17 cellular contexts compared by ENCODE assay signal in genomic region chr10:71584902-71585578, GRCh38.
A peak's percentile ranks its signal among the peaks of the same experiment; 100 is the strongest.
DNase-seq lines count a peak whose midpoint lies in the region; FAIRE-seq and TF ChIP-seq lines count a peak whose summit lies in the region.
"Had no signal": no experiment of that assay in that cellular context is flagged by ENCODE, and none has a peak within 500 bp of the region (broad histone marks: within the 10 kb centered on the region; RNA-seq: fewer than 3 reads in every experiment).

No MANE protein-coding gene starts in this region.

- no peak overlapping the region for H3K4me2 ChIP-seq in endothelial cell of umbilical vein (ENCODE audit: insufficient read depth, low read length)
- H3K4me2 ChIP-seq in parathyroid adenoma (ENCODE audit: low read length), result no peak overlapping the region

- no TSS peak for BruUV-seq in endothelial cell of umbilical vein (replicated peaks; lab: Mats Ljungman, UMichigan)

- H2AFZ ChIP-seq in endothelial cell of umbilical vein (ENCODE audit: low read depth, low read length), result no peak overlapping the region
- H2AFZ ChIP-seq in parathyroid adenoma, result peak overlapping the region; percentile 72

- H3K9ac ChIP-seq in endothelial cell of umbilical vein (replicated peaks; ENCODE audit: extremely low read depth, insufficient read depth, low read length) (no peak overlapping the region), parathyroid adenoma (no peak overlapping the region)

- TF ChIP-seq POLR2A in endothelial cell of umbilical vein (IDR thresholded peaks at IDR 0.05; ENCODE audit: low read depth, low read length), result no peak
- TF ChIP-seq POLR2A in transverse colon (IDR thresholded peaks at IDR 0.05), result no peak

- in situ Hi-C loops in transverse colon (cut with MboI; ENCODE audit: low pct_ligation_motif_present in 1 of 4, low pct_unique_long_range_greater_than_20kb in 1 of 4, low sequenced_read_pairs in 3 of 4), result no loop called here

- TF ChIP-seq EP300 in transverse colon (IDR thresholded peaks at IDR 0.05; ENCODE audit: low read depth), result no peak

- H3K27me3 ChIP-seq in WERI-Rb-1 (ENCODE audit: insufficient read depth, low read depth, severe bottlenecking), result no peaks in the 10 kb centered on the region
- peaks cover 0 to 3% of the 10 kb centered on the region in 2 experiments for H3K27me3 ChIP-seq in endothelial cell of umbilical vein (ENCODE audit: control insufficient read depth in 2 of 2, insufficient read depth in 2 of 2, low read length in 2 of 2)
- no peaks in the 10 kb centered on the region for H3K27me3 ChIP-seq in parathyroid adenoma (ENCODE audit: control insufficient read depth, insufficient read depth, low read length)
- H3K27me3 ChIP-seq in transverse colon, result peaks cover 17% of the 10 kb centered on the region

- CTCF ChIA-PET in endothelial cell of umbilical vein (lab: Charles Lee), result interaction anchor here (2.5 kb wide), 1 partner anchor 15 kb away, joined by 15 read pairs; no protein-coding TSS in a partner anchor

- TF ChIP-seq CTCF in WERI-Rb-1 (IDR thresholded peaks at IDR 0.05; ENCODE audit: low read depth, low read length), result no peak
- TF ChIP-seq CTCF in endothelial cell of umbilical vein (IDR thresholded peaks at IDR 0.05; ENCODE audit: extremely low read depth in 1 of 2, insufficient read depth in 1 of 2, low read depth in 1 of 2, low read length in 2 of 2), result no peak
- TF ChIP-seq CTCF in parathyroid adenoma (IDR thresholded peaks at IDR 0.05), result no peak
- TF ChIP-seq CTCF in transverse colon (IDR thresholded peaks at IDR 0.05), result no peak

- no peak for FAIRE-seq in endothelial cell of umbilical vein (lab: Jason Lieb, UNC)
- FAIRE-seq: H54 had no signal

- H3K27ac ChIP-seq in WERI-Rb-1 (peak overlapping the region; percentile 8; the same call in 1 of the 2 replicates), endothelial cell of umbilical vein (ENCODE audit: insufficient read depth, low read depth, low read length) (no peak overlapping the region), parathyroid adenoma (peak overlapping the region; percentile 78), transverse colon (no peak overlapping the region)
- H3K27ac ChIP-seq: C4-2B had no signal

- no peak overlapping the region for H3K4me3 ChIP-seq in WERI-Rb-1 (ENCODE audit: low read depth, low read length)
- no peak overlapping the region for H3K4me3 ChIP-seq in endothelial cell of umbilical vein (replicated peaks in 1 of 3; ENCODE audit: insufficient read depth in 1 of 3, low read depth in 1 of 3, low read length in 3 of 3)
- no peak overlapping the region for H3K4me3 ChIP-seq in parathyroid adenoma (ENCODE audit: low read depth, low read length)
- H3K4me3 ChIP-seq in transverse colon, result no peak overlapping the region

- peaks cover 91% of the 10 kb centered on the region for H3K36me3 ChIP-seq in WERI-Rb-1
- H3K36me3 ChIP-seq in endothelial cell of umbilical vein (ENCODE audit: control insufficient read depth in 2 of 2, extremely low read depth in 1 of 2, insufficient read depth in 2 of 2, low read length in 2 of 2), result no peaks in the 10 kb centered on the region
- H3K36me3 ChIP-seq in parathyroid adenoma (ENCODE audit: control insufficient read depth, insufficient read depth, low read length), result no peaks in the 10 kb centered on the region
- H3K36me3 ChIP-seq in transverse colon, result no peaks in the 10 kb centered on the region

- DNase-seq in NCI-H2227 (lab: John Stamatoyannopoulos, UW; ENCODE audit: unreplicated experiment) (peak; percentile 52), WERI-Rb-1 (no peak), endothelial cell of umbilical vein (ENCODE audit: low read depth, low spot score) (peak; percentile 13), NCI-H446 (lab: John Stamatoyannopoulos, UW) (no peak), transverse colon (no peak)
- DNase-seq in stimulated activated CD4-positive, alpha-beta T cell treated with anti-CD3 and anti-CD28 coated beads, Interleukin-4, amount 100 ng/mL, for 24 hours, result no peak
- DNase-seq: COR-L47, Karpas-422, MM.1S, NCI-H1105, NCI-H2029, NCI-H345, NCI-H748 treated with DMSO at 0.1 percent for 48 hours, PC-3 had no signal

- no peaks in the 10 kb centered on the region for H3K4me1 ChIP-seq in endothelial cell of umbilical vein (ENCODE audit: control insufficient read depth, extremely low read depth, insufficient read depth, low read length)
- peaks cover 52% of the 10 kb centered on the region for H3K4me1 ChIP-seq in parathyroid adenoma
- no peaks in the 10 kb centered on the region for H3K4me1 ChIP-seq in transverse colon

- 80 to 94% methylated on average over 4 to 10 of the region's 10 CpGs for WGBS in transverse colon (ENCODE audit: low coverage in 1 of 2), 2 donors

- intact Hi-C loops in endothelial cell of umbilical vein (cut with micrococcal nuclease) (no loop called here), transverse colon (cut with DNase I; ENCODE audit: low total_unique reads) (no loop called here)

- H3K79me2 ChIP-seq in endothelial cell of umbilical vein (ENCODE audit: control insufficient read depth, insufficient read depth, low read length), result no peaks in the 10 kb centered on the region
- no peaks in the 10 kb centered on the region for H3K79me2 ChIP-seq in parathyroid adenoma

- POLR2A ChIA-PET in endothelial cell of umbilical vein (lab: Charles Lee), result no interaction called here

- no peaks in the 10 kb centered on the region for H3K9me3 ChIP-seq in WERI-Rb-1 (ENCODE audit: severe bottlenecking)
- no peaks in the 10 kb centered on the region for H3K9me3 ChIP-seq in endothelial cell of umbilical vein (replicated peaks; ENCODE audit: control insufficient read depth, insufficient read depth, low read length)
- no peaks in the 10 kb centered on the region for H3K9me3 ChIP-seq in parathyroid adenoma (ENCODE audit: control insufficient read depth, low read length)
- H3K9me3 ChIP-seq in transverse colon, result no peaks in the 10 kb centered on the region

- dilution Hi-C loops in endothelial cell of umbilical vein (cut with MboI; ENCODE audit: extremely low pct_ligation_motif_present, low sequenced_read_pairs), result no loop called here

- no peaks in the 10 kb centered on the region for H4K20me1 ChIP-seq in endothelial cell of umbilical vein (replicated peaks; ENCODE audit: control insufficient read depth, extremely low read depth, insufficient read depth, low read length)

- no peaks in the 10 kb centered on the region for H3K9me1 ChIP-seq in endothelial cell of umbilical vein (replicated peaks; ENCODE audit: control insufficient read depth, extremely low read depth, insufficient read depth, low read length)

TF ChIP-seq in endothelial cell of umbilical vein, 7 proteins besides CTCF, POLR2A, EP300 and RAD21:
- no peak for TF ChIP-seq MYC (IDR thresholded peaks at IDR 0.05; ENCODE audit: low read depth, low read length)
- no peak for TF ChIP-seq POLR2AphosphoS5 (IDR thresholded peaks at IDR 0.05; ENCODE audit: insufficient read depth, low read depth, low read length)
- TF ChIP-seq MAX (IDR thresholded peaks at IDR 0.05; ENCODE audit: insufficient read depth, insufficient read length), result no peak
- TF ChIP-seq JUN (IDR thresholded peaks at IDR 0.05; ENCODE audit: borderline replicate concordance, insufficient read depth, insufficient read length, low read depth), result no peak
- TF ChIP-seq GATA2 (IDR thresholded peaks at IDR 0.05; ENCODE audit: insufficient read depth, insufficient read length, low read depth, low read length), result no peak
- TF ChIP-seq EZH2 (IDR thresholded peaks at IDR 0.05; ENCODE audit: borderline replicate concordance, low read depth, low read length, severe bottlenecking), result no peak
- no peak for TF ChIP-seq FOS (IDR thresholded peaks at IDR 0.05; ENCODE audit: borderline replicate concordance, insufficient read depth, low read length)
TF ChIP-seq in endothelial cell of umbilical vein: peak in this region for 0.

Comparison
In these comparisons a context has a peak if more than half of its experiments do, and no peak if none do; other contexts are left out.
1. DNase-seq: peak in NCI-H2227 (single experiment) and endothelial cell of umbilical vein (single experiment); none in WERI-Rb-1 (single experiment), stimulated activated CD4-positive, alpha-beta T cell treated with anti-CD3 and anti-CD28 coated beads, Interleukin-4, amount 100 ng/mL, for 24 hours (single experiment), NCI-H446 (0 of 2) and transverse colon (single experiment).
2. H3K27ac ChIP-seq: peak in WERI-Rb-1 (single experiment) and parathyroid adenoma (single experiment); none in endothelial cell of umbilical vein (single experiment) and transverse colon (0 of 4).